8 cellular contexts compared by ENCODE assay signal in genomic region chr18:13800505-13801259, GRCh38. TPM values are rescaled to one million over a fixed set of nuclear protein-coding genes. Genes with fewer than 3 reads are reported as not detected.
A peak's percentile ranks its signal among the peaks of the same experiment; 100 is the strongest.
DNase-seq lines count a peak whose midpoint lies in the region; ATAC-seq, FAIRE-seq and TF ChIP-seq lines count a peak whose summit lies in the region.

No MANE protein-coding gene starts in this region.

- TF ChIP-seq RAD21 in K562 (CRISPR knock-in tag; conservative IDR thresholded peaks at IDR 0.05 in 1 of 2, IDR thresholded peaks at IDR 0.05 in 1 of 2): peak; percentile 17 to 63; a peak in 3 of 4 replicates

- H3K9me3 ChIP-seq in SK-N-MC (ENCODE audit: low read depth, low read length) (no peaks in the 10 kb centered on the region), K562 (replicated peaks; ENCODE audit: control insufficient read depth, insufficient read depth, low read depth, low read length) (no peaks in the 10 kb centered on the region), iPS-18c (ENCODE audit: control insufficient read depth, insufficient read depth, low read length) (no peaks in the 10 kb centered on the region), small intestine (ENCODE audit: control insufficient read depth, low read depth) (no peaks in the 10 kb centered on the region)

- H4K20me1 ChIP-seq in K562 (replicated peaks; ENCODE audit: control insufficient read depth, insufficient read depth, low read length): no peaks in the 10 kb centered on the region

- no peak for TF ChIP-seq EP300 in K562 (IDR thresholded peaks at IDR 0.05; ENCODE audit: low read length)

- no TSS peak for BruUV-seq in K562 (replicated peaks; lab: Mats Ljungman, UMichigan)

- ATAC-seq in HG03039 (IDR thresholded peaks at IDR 0.05; ENCODE audit: unreplicated experiment) (peak; percentile 76), K562 (peak; percentile 96), GM21381 (IDR thresholded peaks at IDR 0.05; ENCODE audit: unreplicated experiment) (no peak), HG02981 (IDR thresholded peaks at IDR 0.05; ENCODE audit: unreplicated experiment) (no peak)

- H3K4me1 ChIP-seq in K562 (replicated peaks in 1 of 2; ENCODE audit: control insufficient read depth in 2 of 2, insufficient read depth in 2 of 2, low read length in 2 of 2) (peaks cover 0 to 9% of the 10 kb centered on the region in 2 experiments; a peak in 2 of 5 replicates), small intestine (ENCODE audit: control insufficient read depth in 2 of 2, insufficient read depth in 1 of 2, low read depth in 1 of 2, low read length in 1 of 2) (no peaks in the 10 kb centered on the region)

- H3K4me3 ChIP-seq in SK-N-MC (peak overlapping the region; percentile 65), K562 (no peak overlapping the region), iPS-18c (ENCODE audit: insufficient read depth, low read depth, low read length) (peak overlapping the region; percentile 38; the same call in 1 of the 2 replicates), small intestine (ENCODE audit: low read depth in 1 of 2, low read length in 2 of 2) (peak overlapping the region in 1 of 2 donors; percentile 31)

- peak; percentile 89 for DNase-seq in DMS 273 (lab: John Stamatoyannopoulos, UW; ENCODE audit: unreplicated experiment)
- no peak for DNase-seq in SK-N-MC (ENCODE audit: low read depth, low spot score)
- peak; percentile 31 to 56 (median 42) for DNase-seq in K562 (ENCODE audit: extremely low read depth in 1 of 4, low spot score in 3 of 4)
- DNase-seq in small intestine: peak; percentile 80

- H3K27me3 ChIP-seq in K562 (ENCODE audit: control insufficient read depth in 2 of 2, insufficient read depth in 2 of 2, low read length in 2 of 2) (peaks cover 11 to 30% of the 10 kb centered on the region in 2 experiments; a peak in 4 of 5 replicates), small intestine (ENCODE audit: control insufficient read depth in 2 of 2, insufficient read depth in 2 of 2, low read length in 2 of 2) (peaks cover 0 to 10% of the 10 kb centered on the region in 2 donors)

- no peaks in the 10 kb centered on the region for H3K9me1 ChIP-seq in K562 (ENCODE audit: control insufficient read depth, insufficient read depth, low read length)

- H3K27ac ChIP-seq in SK-N-MC: no peak overlapping the region
- no peak overlapping the region for H3K27ac ChIP-seq in K562 (ENCODE audit: extremely low read depth, low read depth, low read length)
- H3K27ac ChIP-seq in small intestine (ENCODE audit: low read depth in 1 of 2, low read length in 1 of 2): no peak overlapping the region

- CTCF ChIA-PET in K562 (lab: Yijun Ruan, JAX; ENCODE audit: low intra/inter-chr PET ratio): interaction anchor here (0.7 to 1.3 kb wide), 3 partner anchors 141 to 243 kb away, joined by 3 read pairs; no protein-coding TSS in a partner anchor

- in situ Hi-C loops in K562 (cut with MboI): no loop called here

- H3K36me3 ChIP-seq in SK-N-MC (ENCODE audit: insufficient read depth, low read length) (no peaks in the 10 kb centered on the region), K562 (ENCODE audit: control insufficient read depth, insufficient read depth, low read length) (no peaks in the 10 kb centered on the region), small intestine (ENCODE audit: control insufficient read depth in 2 of 2, insufficient read depth in 2 of 2, low read length in 2 of 2) (no peaks in the 10 kb centered on the region)

- TF ChIP-seq POLR2A in K562 (conservative IDR thresholded peaks at IDR 0.05): no peak

- H3K9ac ChIP-seq in SK-N-MC (ENCODE audit: insufficient read length): no peak overlapping the region
- no peak overlapping the region; a peak in 1 of 4 replicates for H3K9ac ChIP-seq in K562 (ENCODE audit: insufficient read depth in 1 of 2, low read depth in 2 of 2, low read length in 2 of 2)

- WGBS in K562 (ENCODE audit: insufficient coverage, low coverage, missing lambda C conversion rate): 1% methylated on average over 29 of the region's 30 CpGs
- 11 to 14% (median 11%) methylated on average over 28 to 30 of the region's 30 CpGs for WGBS in small intestine, 3 donors

- peak; percentile 52 to 62 (median 58); a peak in 5 of 6 replicates for TF ChIP-seq CTCF in K562 (IDR thresholded peaks at IDR 0.05 in 2 of 3, conservative IDR thresholded peaks at IDR 0.05 in 1 of 3; ENCODE audit: insufficient read depth in 2 of 3, low read depth in 1 of 3, low read length in 3 of 3)

- no peak overlapping the region for H3K4me2 ChIP-seq in K562 (ENCODE audit: insufficient read depth, low read length)

- FAIRE-seq in K562 (lab: Jason Lieb, UNC) (no peak), small intestine (lab: Jason Lieb, UNC) (no peak)

- intact Hi-C loops in K562 (cut with micrococcal nuclease): loop anchor here (5.0 kb wide), 1 partner anchor 243 kb away; no protein-coding TSS in a partner anchor

- H3K79me2 ChIP-seq in K562 (ENCODE audit: control insufficient read depth, insufficient read depth, low read length): no peaks in the 10 kb centered on the region

- H2AFZ ChIP-seq in K562 (ENCODE audit: low read depth, low read length): no peak overlapping the region

- POLR2A ChIA-PET in K562 (lab: Yijun Ruan, JAX): no interaction called here

TF ChIP-seq in K562, 482 proteins besides CTCF, POLR2A, EP300 and RAD21 (continues in another document):
- TF ChIP-seq CXXC5 (CRISPR knock-in tag; IDR thresholded peaks at IDR 0.05) (0 out of 2 replicates have a peak, but pooled peaks have one; percentile 30), UBTF (IDR thresholded peaks at IDR 0.05; ENCODE audit: borderline replicate concordance in 1 of 2, low read depth in 2 of 2, low read length in 2 of 2) (0 out of 4 replicates have a peak, but pooled peaks of 1 of the 2 experiments have one; percentile 48), EGR1 (conservative IDR thresholded peaks at IDR 0.05) (0 out of 2 replicates have a peak, but pooled peaks have one; percentile 8), ZBTB11 (CRISPR knock-in tag; IDR thresholded peaks at IDR 0.05) (no peak), HNRNPLL (IDR thresholded peaks at IDR 0.05; ENCODE audit: low read depth, low read length, poor library complexity, severe bottlenecking) (peak; percentile 89), SNIP1 (IDR thresholded peaks at IDR 0.05; ENCODE audit: low read depth) (no peak), NRF1 (conservative IDR thresholded peaks at IDR 0.05 in 1 of 2, IDR thresholded peaks at IDR 0.05 in 1 of 2) (0 out of 4 replicates have a peak, but pooled peaks of 1 of the 2 experiments have one; percentile 14)

RNA-seq across cellular contexts. Expression of gene MC5R, which starts 23.3 kb away (rescaled TPM):
- not detected in 2 replicates for total RNA-seq in K562 (2011; cell fraction: chromatin; rRNA removed; ENCODE audit: low replicate concordance)
- not detected in 2 replicates for total RNA-seq in K562 (2011; cell fraction: nucleolus; rRNA removed)
- total RNA-seq in K562 (2011; cell fraction: nucleoplasm; rRNA removed): not detected in 2 replicates
- total RNA-seq in K562 (2014; rRNA removed) (not detected in 2 replicates), K562 (2014; rRNA removed; fragmentation: Illumina TruSeq; extraction: Trizol) (not detected in 2 replicates), K562 (2015; rRNA removed; fragmentation: Illumina TruSeq; extraction: Trizol) (not detected in 2 replicates), K562 (2021) (not detected in 2 replicates)
- polyA plus RNA-seq in K562 (2011; rRNA removed) (not detected in 2 replicates), K562 (2014; fragmentation: Illumina TruSeq; extraction: Trizol) (not detected in 2 replicates), K562 (2014; fragmentation: Nextera tagmentation; extraction: Ambion mirVana) (not detected), K562 (2014; rRNA removed) (not detected in 2 replicates), small intestine (not detected)
- polyA plus RNA-seq in K562 (2011; cell fraction: cytosol; rRNA removed): not detected in 2 replicates
- polyA plus RNA-seq in K562 (2011; cell fraction: nucleus; rRNA removed): not detected in 2 replicates
- polyA plus RNA-seq in K562 (2012): not detected in 2 replicates
- polyA minus RNA-seq in K562 (2011; rRNA and poly(A)+ RNA removed): not detected in 2 replicates
- polyA minus RNA-seq in K562 (2011; cell fraction: cytosol; rRNA and poly(A)+ RNA removed): not detected in 2 replicates
- not detected in 2 replicates for polyA minus RNA-seq in K562 (2011; cell fraction: nucleus; rRNA and poly(A)+ RNA removed)

Comparison
In these comparisons a context has a peak if more than half of its experiments do, and no peak if none do; other contexts are left out.
1. ATAC-seq: peak in HG03039 (single experiment) and K562 (single experiment); none in GM21381 (single experiment) and HG02981 (single experiment).